1 cellular context compared by ENCODE assay signal in genomic region chr6:84411060-84411629, GRCh38.
TF ChIP-seq lines count a peak whose summit lies in the region.

No MANE protein-coding gene starts in this region.

TF ChIP-seq in GM12878, 131 proteins besides CTCF, POLR2A, EP300 and RAD21 (continued from another document and continues in another):
- TF ChIP-seq ZNF592 (IDR thresholded peaks at IDR 0.05) (no peak), KDM1A (IDR thresholded peaks at IDR 0.05; ENCODE audit: borderline replicate concordance) (no peak), MTA2 (IDR thresholded peaks at IDR 0.05; ENCODE audit: low read depth) (peak; percentile 100), YBX1 (IDR thresholded peaks at IDR 0.05) (no peak), MEF2B (IDR thresholded peaks at IDR 0.05; ENCODE audit: partially characterized antibody, poor library complexity, severe bottlenecking) (peak; percentile 75), REST (IDR thresholded peaks at IDR 0.05; ENCODE audit: low read depth, low read length) (no peak), JUNB (IDR thresholded peaks at IDR 0.05) (no peak), CBX5 (IDR thresholded peaks at IDR 0.05; ENCODE audit: low read depth) (no peak), CHD1 (IDR thresholded peaks at IDR 0.05; ENCODE audit: low read depth, low read length) (no peak), MYC (IDR thresholded peaks at IDR 0.05; ENCODE audit: insufficient read depth, insufficient read length, insufficient replicate concordance, low read length, severe bottlenecking) (no peak), ATF3 (IDR thresholded peaks at IDR 0.05; ENCODE audit: borderline replicate concordance, extremely low read depth, low read depth, low read length) (no peak), ZNF207 (IDR thresholded peaks at IDR 0.05; ENCODE audit: borderline replicate concordance) (no peak), ETV6 (conservative IDR thresholded peaks at IDR 0.05 in 1 of 2, IDR thresholded peaks at IDR 0.05 in 1 of 2; ENCODE audit: borderline replicate concordance in 1 of 2, low read depth in 1 of 2) (no peak), TBL1XR1 (IDR thresholded peaks at IDR 0.05; ENCODE audit: low read depth, low read length) (no peak), GABPA (IDR thresholded peaks at IDR 0.05; ENCODE audit: low read depth) (no peak), ZZZ3 (IDR thresholded peaks at IDR 0.05; ENCODE audit: control insufficient read depth, insufficient read length, low read depth) (no peak), IKZF2 (IDR thresholded peaks at IDR 0.05) (peak; percentile 97 to 98), PAX5 (IDR thresholded peaks at IDR 0.05; ENCODE audit: borderline replicate concordance, low read depth, low read length) (no peak), BCL3 (IDR thresholded peaks at IDR 0.05; ENCODE audit: borderline replicate concordance, insufficient read depth, low read depth, low read length, poor library complexity, severe bottlenecking) (no peak), GATAD2B (conservative IDR thresholded peaks at IDR 0.05; ENCODE audit: low read depth) (peak; percentile 47; the same call in 1 of the 2 replicates), NR2F1 (conservative IDR thresholded peaks at IDR 0.05) (peak; percentile 33; the same call in 1 of the 2 replicates), NKRF (conservative IDR thresholded peaks at IDR 0.05) (no peak), SMC3 (IDR thresholded peaks at IDR 0.05; ENCODE audit: borderline replicate concordance, low read length) (no peak), CHD2 (IDR thresholded peaks at IDR 0.05; ENCODE audit: borderline replicate concordance, low read depth, low read length) (0 out of 2 replicates have a peak, but pooled peaks have one; percentile 19), LARP7 (IDR thresholded peaks at IDR 0.05) (no peak), ZBTB11 (CRISPR knock-in tag; IDR thresholded peaks at IDR 0.05) (no peak), SREBF2 (IDR thresholded peaks at IDR 0.05; ENCODE audit: low read length) (no peak), MXI1 (IDR thresholded peaks at IDR 0.05; ENCODE audit: low read depth, low read length) (no peak), PKNOX1 (IDR thresholded peaks at IDR 0.05) (peak; percentile 82), MLLT1 (IDR thresholded peaks at IDR 0.05) (peak; percentile 57; the same call in 1 of the 2 replicates), MYB (IDR thresholded peaks at IDR 0.05; ENCODE audit: borderline replicate concordance, low read depth, low read length) (no peak), BCL11A (IDR thresholded peaks at IDR 0.05; ENCODE audit: low read depth, low read length) (peak; percentile 69; the same call in 1 of the 2 replicates), ZBTB33 (IDR thresholded peaks at IDR 0.05) (no peak), RBBP5 (conservative IDR thresholded peaks at IDR 0.05) (no peak), SIX5 (IDR thresholded peaks at IDR 0.05; ENCODE audit: low read depth, low read length, severe bottlenecking) (no peak), CREB1 (IDR thresholded peaks at IDR 0.05; ENCODE audit: low read depth) (no peak), STAT3 (IDR thresholded peaks at IDR 0.05; ENCODE audit: low read depth, low read length) (no peak), SP1 (IDR thresholded peaks at IDR 0.05; ENCODE audit: low read depth, low read length) (no peak), KAT2A (conservative IDR thresholded peaks at IDR 0.05; ENCODE audit: control insufficient read depth, low read depth, low read length) (no peak), JUND (IDR thresholded peaks at IDR 0.05; ENCODE audit: low read depth, low read length) (0 out of 2 replicates have a peak, but pooled peaks have one; percentile 21), DPF2 (IDR thresholded peaks at IDR 0.05) (peak; percentile 95), BHLHE40 (IDR thresholded peaks at IDR 0.05; ENCODE audit: borderline replicate concordance in 1 of 2, low read depth in 2 of 2, low read length in 1 of 2) (peak; percentile 37 to 62; a peak in 1 of 4 replicates), ZNF217 (IDR thresholded peaks at IDR 0.05) (peak; percentile 52; the same call in 1 of the 2 replicates), SMAD5 (IDR thresholded peaks at IDR 0.05; ENCODE audit: low read depth) (no peak), FOS (IDR thresholded peaks at IDR 0.05; ENCODE audit: borderline replicate concordance, extremely low read depth, insufficient read length) (no peak)
